26 cellular contexts compared by ENCODE assay signal in the genomic region with DNA sequence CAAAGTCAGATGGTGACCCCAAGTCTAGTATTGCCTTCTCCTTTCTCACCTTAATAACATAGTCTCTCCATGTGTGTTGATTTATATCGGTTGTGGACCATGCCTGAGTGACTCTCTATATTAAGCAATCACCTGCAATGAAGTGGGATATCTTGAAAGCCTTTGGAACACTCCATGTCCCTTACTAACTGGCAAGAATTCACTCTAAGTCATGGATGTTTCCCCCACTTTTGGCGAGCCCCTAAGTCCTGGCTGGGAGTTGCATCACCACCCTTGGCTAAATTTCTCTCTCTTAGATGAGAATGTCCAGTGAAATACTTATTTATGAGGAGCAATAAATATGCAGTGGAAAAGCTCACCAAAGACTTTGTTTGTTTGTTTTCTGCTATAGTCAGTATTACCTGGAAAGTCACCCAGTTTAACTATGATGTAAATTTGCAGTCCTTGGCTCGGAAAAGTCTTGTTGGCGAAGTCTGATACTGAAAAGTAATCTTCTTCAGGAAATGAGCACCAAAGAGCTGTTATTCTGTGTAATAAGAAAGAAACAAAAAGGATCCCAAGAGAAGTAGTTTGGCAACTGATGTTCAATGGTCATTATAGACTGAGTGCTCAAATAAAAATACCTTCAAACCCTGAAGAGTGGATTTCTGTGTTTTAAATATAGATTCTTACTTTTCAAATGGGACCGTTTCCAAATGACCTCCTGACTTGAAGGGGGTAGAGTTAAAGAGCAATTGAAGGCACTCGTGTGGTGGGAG.
A peak's percentile ranks its signal among the peaks of the same experiment; 100 is the strongest.
DNase-seq lines count a peak whose midpoint lies in the region; ATAC-seq, FAIRE-seq and TF ChIP-seq lines count a peak whose summit lies in the region.
"Had no signal": no experiment of that assay in that cellular context is flagged by ENCODE, and none has a peak within 500 bp of the region (broad histone marks: within the 10 kb centered on the region; RNA-seq: fewer than 3 reads in every experiment).

No MANE protein-coding gene starts in this region.

- H3K27me3 Mint-ChIP-seq in natural killer cell (ENCODE audit: low read depth in 2 of 2) = no peaks in the 10 kb centered on the region
- H3K27me3 Mint-ChIP-seq: CD4-positive, alpha-beta T cell had no signal

- intact Hi-C loops in Right ventricle myocardium superior (cut with DNase I) (no loop called here), left ventricle myocardium inferior (cut with micrococcal nuclease) (no loop called here), left lung (cut with DNase I) (no loop called here), sciatic nerve (cut with DNase I) (no loop called here), natural killer cell (cut with micrococcal nuclease) (no loop called here)

- DNase-seq in Right ventricle myocardium superior = no peak
- DNase-seq in left ventricle myocardium inferior = no peak
- DNase-seq in left lung = no peak
- no peak for DNase-seq in sciatic nerve (ENCODE audit: low spot score)
- no peak for DNase-seq in natural killer cell
- no peak for DNase-seq in H54 (ENCODE audit: insufficient read length, low spot score)
- DNase-seq: 8988T; ACHN; AML-193; BE2C; CD4-positive, alpha-beta T cell; CD8-positive, alpha-beta memory T cell; DMS 273 treated with DMSO at 0.1 percent for 48 hours; DMS79; EL; GDM1; GOT3; H7; HCEC 1CT had no signal

- no peaks in the 10 kb centered on the region for H3K4me1 Mint-ChIP-seq in natural killer cell
- H3K4me1 Mint-ChIP-seq: CD14-positive monocyte; CD8-positive, alpha-beta memory T cell had no signal

- no peaks in the 10 kb centered on the region for H3K36me3 Mint-ChIP-seq in natural killer cell
- H3K36me3 Mint-ChIP-seq: CD14-positive monocyte; CD8-positive, alpha-beta memory T cell had no signal

- H3K9me3 ChIP-seq in left ventricle myocardium inferior (replicated peaks) (no peaks in the 10 kb centered on the region), left lung (no peaks in the 10 kb centered on the region)
- H3K9me3 ChIP-seq: A549; BE2C; BLaER1 treated with 17β-estradiol and CSF1 and Interleukin-3, amounts not matched to agents 10 nM and 100 nM had no signal

- FAIRE-seq in H54 (lab: Jason Lieb, UNC) = no peak
- FAIRE-seq: A549, D721Med, GM12878 had no signal

- no peak overlapping the region for H3K27ac ChIP-seq in left ventricle myocardium inferior (replicated peaks)
- peak overlapping the region; percentile 11 for H3K27ac ChIP-seq in VCaP
- no peak overlapping the region for H3K27ac ChIP-seq in left lung
- H3K27ac ChIP-seq: A549; BLaER1 treated with 17β-estradiol and CSF1 and Interleukin-3, amounts not matched to agents 10 nM and 100 nM had no signal

- no peaks in the 10 kb centered on the region for H3K4me1 ChIP-seq in left ventricle myocardium inferior
- H3K4me1 ChIP-seq in left lung = no peaks in the 10 kb centered on the region
- H3K4me1 ChIP-seq: A549; BE2C; BLaER1 treated with 17β-estradiol and CSF1 and Interleukin-3, amounts not matched to agents 10 nM and 100 nM had no signal

- H3K27me3 ChIP-seq in left ventricle myocardium inferior (ENCODE audit: low read depth) = no peaks in the 10 kb centered on the region
- H3K27me3 ChIP-seq in left lung = no peaks in the 10 kb centered on the region
- H3K27me3 ChIP-seq: BE2C; BLaER1 treated with 17β-estradiol and CSF1 and Interleukin-3, amounts not matched to agents 10 nM and 100 nM had no signal

- H3K36me3 ChIP-seq in left ventricle myocardium inferior = no peaks in the 10 kb centered on the region
- no peaks in the 10 kb centered on the region for H3K36me3 ChIP-seq in left lung
- H3K36me3 ChIP-seq: BE2C; BLaER1 treated with 17β-estradiol and CSF1 and Interleukin-3, amounts not matched to agents 10 nM and 100 nM had no signal

- ATAC-seq in Right ventricle myocardium superior (ENCODE audit: poor library complexity) = peak; percentile 46
- peak; percentile 84 for ATAC-seq in left lung
- ATAC-seq in sciatic nerve = peak; percentile 81
- ATAC-seq in natural killer cell = no peak
- ATAC-seq in GM21717 (IDR thresholded peaks at IDR 0.05; ENCODE audit: unreplicated experiment) = no peak
- ATAC-seq: A549, GM12878 had no signal

- no peaks in the 10 kb centered on the region for H3K9me3 Mint-ChIP-seq in natural killer cell
- H3K9me3 Mint-ChIP-seq: CD4-positive, alpha-beta T cell; CD8-positive, alpha-beta memory T cell had no signal

- H3K4me3 Mint-ChIP-seq in natural killer cell = no peak overlapping the region
- H3K4me3 Mint-ChIP-seq: CD14-positive monocyte; CD4-positive, alpha-beta T cell; CD8-positive, alpha-beta memory T cell had no signal

- no peak overlapping the region for H3K27ac Mint-ChIP-seq in natural killer cell
- H3K27ac Mint-ChIP-seq: CD14-positive monocyte; CD4-positive, alpha-beta T cell; CD8-positive, alpha-beta memory T cell had no signal

- no peak for TF ChIP-seq POLR2A in H54 (IDR thresholded peaks at IDR 0.05; ENCODE audit: low read depth, low read length)

- H3K4me3 ChIP-seq in left ventricle myocardium inferior = no peak overlapping the region
- no peak overlapping the region for H3K4me3 ChIP-seq in left lung
- H3K4me3 ChIP-seq: A549; BLaER1 treated with 17β-estradiol and CSF1 and Interleukin-3, amounts not matched to agents 10 nM and 100 nM; GM12878 had no signal

- TF ChIP-seq CTCF in left ventricle myocardium inferior (IDR thresholded peaks at IDR 0.05; ENCODE audit: borderline replicate concordance) (no peak), VCaP (conservative IDR thresholded peaks at IDR 0.05) (no peak), left lung (IDR thresholded peaks at IDR 0.05) (no peak), natural killer cell (IDR thresholded peaks at IDR 0.05) (no peak)

Comparison
In these comparisons a context has a peak if more than half of its experiments do, and no peak if none do; other contexts are left out.
1. ATAC-seq: peak in Right ventricle myocardium superior (single experiment), left lung (single experiment) and sciatic nerve (single experiment); none in natural killer cell (0 of 3) and GM21717 (single experiment).